Comparison of ENCODE assay signal across 9 cellular contexts in the genomic region with DNA sequence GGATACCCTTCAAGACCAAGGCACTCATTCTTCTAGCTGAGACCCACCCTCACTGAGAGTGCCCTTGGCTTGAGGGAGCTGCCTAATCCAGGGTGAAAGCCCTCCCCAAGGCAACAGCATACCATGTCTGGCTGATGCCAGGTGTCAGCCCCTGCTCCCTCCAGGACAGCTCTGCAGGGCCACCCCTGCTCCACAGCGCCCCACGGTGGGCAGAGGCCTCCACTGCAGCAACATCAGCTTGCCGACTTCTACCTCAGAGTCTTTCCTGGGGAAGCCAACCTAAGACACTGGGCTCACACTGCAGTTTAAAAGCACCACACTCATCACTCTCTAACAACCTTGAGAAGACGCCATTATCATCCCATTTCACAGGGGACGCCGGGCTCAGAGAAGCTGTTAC. TPM values are rescaled to one million over a fixed set of nuclear protein-coding genes. Genes with fewer than 3 reads are reported as not detected.
DNase-seq lines count a peak whose midpoint lies in the region; ATAC-seq and TF ChIP-seq lines count a peak whose summit lies in the region.
"Had no signal": no experiment of that assay in that cellular context is flagged by ENCODE, and none has a peak within 500 bp of the region (broad histone marks: within the 10 kb centered on the region; RNA-seq: fewer than 3 reads in every experiment).

No MANE protein-coding gene starts in this region.

- H3K27me3 Mint-ChIP-seq in naive B cell = no peaks in the 10 kb centered on the region
- H3K27me3 Mint-ChIP-seq: stimulated activated naive CD8-positive, alpha-beta T cell treated with anti-CD3 and anti-CD28 coated beads, Interleukin-15, Interleukin-2, amounts not matched to agents 100 ng/mL and 50 ng/mL, for 24 hours had no signal

- no peaks in the 10 kb centered on the region for H3K9me3 Mint-ChIP-seq in naive B cell
- H3K9me3 Mint-ChIP-seq: stimulated activated naive CD8-positive, alpha-beta T cell treated with anti-CD3 and anti-CD28 coated beads, Interleukin-15, Interleukin-2, amounts not matched to agents 100 ng/mL and 50 ng/mL, for 24 hours had no signal

- 57 to 66% methylated on average over 6 of the region's 6 CpGs for WGBS in heart right ventricle, 2 donors

- no peaks in the 10 kb centered on the region for H3K4me1 ChIP-seq in heart right ventricle

- H3K36me3 ChIP-seq in heart right ventricle (peaks cover 0 to 79% (median 17%) of the 10 kb centered on the region in 9 donors), brain microvascular endothelial cell (replicated peaks) (no peaks in the 10 kb centered on the region)

- TF ChIP-seq CTCF in heart right ventricle (IDR thresholded peaks at IDR 0.05) (peak in 8 of 9 donors; percentile 17 to 58 (median 50)), brain microvascular endothelial cell (IDR thresholded peaks at IDR 0.05; ENCODE audit: low read depth, low read length, missing control alignments) (peak; percentile 83)

- H3K9me3 ChIP-seq in heart right ventricle = no peaks in the 10 kb centered on the region

- H3K36me3 Mint-ChIP-seq in naive B cell = peaks cover 5 to 8% of the 10 kb centered on the region in 2 donors

- H3K4me3 Mint-ChIP-seq in naive B cell = peak overlapping the region in 1 of 8 donors; percentile 61
- H3K4me3 Mint-ChIP-seq: stimulated activated naive CD8-positive, alpha-beta T cell treated with anti-CD3 and anti-CD28 coated beads, Interleukin-15, Interleukin-2, amounts not matched to agents 100 ng/mL and 50 ng/mL, for 24 hours had no signal

- no peak overlapping the region for H3K4me3 ChIP-seq in heart right ventricle
- H3K4me3 ChIP-seq in brain microvascular endothelial cell (ENCODE audit: low read depth, low read length) = no peak overlapping the region

- intact Hi-C loops in heart right ventricle (cut with DNase I) (no loop called here), cardiac septum (cut with DNase I) (no loop called here), posterior vena cava (cut with DNase I) (no loop called here)

- ATAC-seq in heart right ventricle = peak in 2 of 8 donors; percentile 33 to 45
- no peak for ATAC-seq in naive B cell (ENCODE audit: low read depth in 2 of 2)
- ATAC-seq in HG03520 (IDR thresholded peaks at IDR 0.05; ENCODE audit: unreplicated experiment) = no peak
- ATAC-seq in GM18519 (IDR thresholded peaks at IDR 0.05; ENCODE audit: low FRiP score, unreplicated experiment) = no peak

- in situ Hi-C loops in brain microvascular endothelial cell (cut with HindIII; ENCODE audit: low pct_ligation_motif_present, low sequenced_read_pairs) = loop anchor here (25.0 kb wide), 1 partner anchor 173 kb away; no protein-coding TSS in a partner anchor

- H3K27me3 ChIP-seq in heart right ventricle (no peaks in the 10 kb centered on the region), brain microvascular endothelial cell (replicated peaks) (no peaks in the 10 kb centered on the region)

- H3K27ac ChIP-seq in heart right ventricle (no peak overlapping the region), brain microvascular endothelial cell (no peak overlapping the region)

- no peak for DNase-seq in heart right ventricle
- DNase-seq in cardiac septum (ENCODE audit: low spot score) = no peak
- peak; percentile 68 for DNase-seq in RPMI8226
- DNase-seq in brain microvascular endothelial cell = no peak
- DNase-seq in naive B cell = peak; percentile 6
- no peak for DNase-seq in posterior vena cava (ENCODE audit: low spot score)

- H3K27ac Mint-ChIP-seq in naive B cell = no peak overlapping the region
- H3K27ac Mint-ChIP-seq: stimulated activated naive CD8-positive, alpha-beta T cell treated with anti-CD3 and anti-CD28 coated beads, Interleukin-15, Interleukin-2, amounts not matched to agents 100 ng/mL and 50 ng/mL, for 24 hours had no signal

- H3K4me1 Mint-ChIP-seq in naive B cell = no peaks in the 10 kb centered on the region

RNA-seq across cellular contexts. Expression of a gene that starts 29.0 kb away (rescaled TPM):
- total RNA-seq in heart right ventricle (10 to 100 TPM in 7 of 10 donors, 1 to 10 TPM in 3; 7.2 to 14.5 (median 11.0) TPM), cardiac septum (9.5 TPM), posterior vena cava (1 to 10 TPM; 5.0 to 7.2 TPM)
- polyA plus RNA-seq in heart right ventricle (1 to 10 TPM; 4.5 to 5.7 TPM), naive B cell (ENCODE audit: low read depth in 6 of 6) (1 to 10 TPM in 5 of 6 donors, under 1 TPM in 1; 0.60 to 4.1 (median 2.7) TPM)

RNA-seq across cellular contexts. Expression of a gene that starts 45.3 kb away (rescaled TPM):
- 10 to 100 TPM; 45.0 to 69.7 (median 57.8) TPM for total RNA-seq in heart right ventricle
- polyA plus RNA-seq in heart right ventricle = 10 to 100 TPM; 24.3 to 41.7 TPM
- 41.5 TPM for total RNA-seq in cardiac septum
- 10 to 100 TPM; 30.9 to 43.4 (median 37.3) TPM for polyA plus RNA-seq in naive B cell (ENCODE audit: low read depth in 6 of 6)
- 10 to 100 TPM; 71.8 to 85.6 TPM for total RNA-seq in posterior vena cava

RNA-seq across cellular contexts. Expression of a gene that starts 50.3 kb away (rescaled TPM):
- total RNA-seq in heart right ventricle (under 1 TPM in 5 of 10 donors, not detected in 5; 0.32 to 0.81 (median 0.57) TPM), cardiac septum (not detected), posterior vena cava (not detected)
- polyA plus RNA-seq in heart right ventricle (under 1 TPM; 0.28 to 0.88 TPM), naive B cell (ENCODE audit: low read depth in 6 of 6) (under 1 TPM in 3 of 6 donors, not detected in 3; 0.49 to 0.86 (median 0.78) TPM)

Comparison
In these comparisons a context has a peak if more than half of its experiments do, and no peak if none do; other contexts are left out.
1. DNase-seq: peak in RPMI8226 (single experiment) and naive B cell (single experiment); none in heart right ventricle (0 of 2), cardiac septum (single experiment), brain microvascular endothelial cell (single experiment) and posterior vena cava (single experiment).